ENCODE assay signal across 3 cellular contexts in the genomic region with DNA sequence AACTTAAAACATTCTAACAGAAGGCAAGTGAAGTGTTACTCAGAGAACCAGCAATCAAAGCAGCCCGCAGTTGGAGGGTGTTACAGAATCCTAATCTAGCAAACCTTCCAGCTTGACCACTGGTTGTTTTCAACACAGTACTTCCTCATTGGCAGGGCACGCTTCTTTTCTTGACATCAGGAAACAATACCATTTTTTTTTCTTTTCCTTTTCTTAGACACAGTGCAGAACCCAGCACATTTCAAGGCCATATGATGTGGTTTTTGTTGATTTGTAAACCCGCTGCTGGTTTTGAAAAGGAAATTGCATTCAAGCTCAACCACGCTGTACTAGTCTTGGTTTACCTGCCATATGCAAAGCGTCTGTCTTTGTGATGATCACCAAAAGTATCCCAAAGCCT.
TF ChIP-seq lines count a peak whose summit lies in the region.

No MANE protein-coding gene starts in this region.

TF ChIP-seq in liver, 16 proteins besides CTCF, POLR2A, EP300 and RAD21:
- TF ChIP-seq NR2F2 (IDR thresholded peaks at IDR 0.05): peak; percentile 27
- TF ChIP-seq, protein P1, sequence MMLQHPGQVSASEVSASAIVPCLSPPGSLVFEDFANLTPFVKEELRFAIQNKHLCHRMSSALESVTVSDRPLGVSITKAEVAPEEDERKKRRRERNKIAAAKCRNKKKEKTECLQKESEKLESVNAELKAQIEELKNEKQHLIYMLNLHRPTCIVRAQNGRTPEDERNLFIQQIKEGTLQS (IDR thresholded peaks at IDR 0.05): no peak

TF ChIP-seq in HepG2, 621 proteins besides CTCF, POLR2A, EP300 and RAD21:
- TF ChIP-seq ZBTB3 (CRISPR knock-in tag; IDR thresholded peaks at IDR 0.05; ENCODE audit: borderline replicate concordance, low read depth): no peak
- no peak for TF ChIP-seq JUND (CRISPR knock-in tag; IDR thresholded peaks at IDR 0.05)
- no peak for TF ChIP-seq FOSL1 (CRISPR knock-in tag; IDR thresholded peaks at IDR 0.05; ENCODE audit: borderline replicate concordance)
- no peak for TF ChIP-seq ZNF331 (CRISPR knock-in tag; IDR thresholded peaks at IDR 0.05)
- TF ChIP-seq ZNF317 (CRISPR knock-in tag; IDR thresholded peaks at IDR 0.05): no peak
- TF ChIP-seq PAF1 (CRISPR knock-in tag; IDR thresholded peaks at IDR 0.05): no peak
- no peak for TF ChIP-seq SIN3A (IDR thresholded peaks at IDR 0.05; ENCODE audit: borderline replicate concordance, low read depth, low read length)
- TF ChIP-seq SSRP1 (CRISPR knock-in tag; IDR thresholded peaks at IDR 0.05): no peak
- no peak for TF ChIP-seq HOMEZ (CRISPR knock-in tag; IDR thresholded peaks at IDR 0.05; ENCODE audit: low read depth)
- TF ChIP-seq GATA4 (IDR thresholded peaks at IDR 0.05; ENCODE audit: borderline replicate concordance, low read depth): no peak
- TF ChIP-seq GPN1 (CRISPR knock-in tag; IDR thresholded peaks at IDR 0.05; ENCODE audit: borderline replicate concordance): no peak
- TF ChIP-seq ZMAT5 (CRISPR knock-in tag; IDR thresholded peaks at IDR 0.05; ENCODE audit: borderline replicate concordance, low read depth): no peak
- TF ChIP-seq ZFY (CRISPR knock-in tag; IDR thresholded peaks at IDR 0.05): no peak
- no peak for TF ChIP-seq NONO (IDR thresholded peaks at IDR 0.05)
- TF ChIP-seq NONO (CRISPR knock-in tag; conservative IDR thresholded peaks at IDR 0.05): no peak
- TF ChIP-seq TBX2 (CRISPR knock-in tag; IDR thresholded peaks at IDR 0.05; ENCODE audit: borderline replicate concordance): no peak
- no peak for TF ChIP-seq ADNP (CRISPR knock-in tag; IDR thresholded peaks at IDR 0.05)

TF ChIP-seq in WTC11, 78 proteins besides CTCF, POLR2A, EP300 and RAD21:
- TF ChIP-seq ZNF219 (CRISPR knock-in tag; IDR thresholded peaks at IDR 0.05; ENCODE audit: borderline replicate concordance) (no peak), JUN (CRISPR knock-in tag; IDR thresholded peaks at IDR 0.05) (no peak), FOXK1 (CRISPR knock-in tag; IDR thresholded peaks at IDR 0.05) (no peak), ATF2 (CRISPR knock-in tag; IDR thresholded peaks at IDR 0.05; ENCODE audit: borderline replicate concordance, low read depth) (no peak), PREB (CRISPR knock-in tag; IDR thresholded peaks at IDR 0.05; ENCODE audit: borderline replicate concordance) (no peak), JAZF1 (CRISPR knock-in tag; IDR thresholded peaks at IDR 0.05) (no peak), TEAD1 (CRISPR knock-in tag; IDR thresholded peaks at IDR 0.05) (no peak), ZNF263 (CRISPR knock-in tag; IDR thresholded peaks at IDR 0.05; ENCODE audit: low read depth) (no peak), KAT7 (CRISPR knock-in tag; IDR thresholded peaks at IDR 0.05; ENCODE audit: borderline replicate concordance) (no peak), TP53 (CRISPR knock-in tag; IDR thresholded peaks at IDR 0.05) (no peak), ZNF416 (CRISPR knock-in tag; IDR thresholded peaks at IDR 0.05) (no peak), ZNF396 (CRISPR knock-in tag; IDR thresholded peaks at IDR 0.05; ENCODE audit: borderline replicate concordance) (no peak)
- TF ChIP-seq, protein P2, sequence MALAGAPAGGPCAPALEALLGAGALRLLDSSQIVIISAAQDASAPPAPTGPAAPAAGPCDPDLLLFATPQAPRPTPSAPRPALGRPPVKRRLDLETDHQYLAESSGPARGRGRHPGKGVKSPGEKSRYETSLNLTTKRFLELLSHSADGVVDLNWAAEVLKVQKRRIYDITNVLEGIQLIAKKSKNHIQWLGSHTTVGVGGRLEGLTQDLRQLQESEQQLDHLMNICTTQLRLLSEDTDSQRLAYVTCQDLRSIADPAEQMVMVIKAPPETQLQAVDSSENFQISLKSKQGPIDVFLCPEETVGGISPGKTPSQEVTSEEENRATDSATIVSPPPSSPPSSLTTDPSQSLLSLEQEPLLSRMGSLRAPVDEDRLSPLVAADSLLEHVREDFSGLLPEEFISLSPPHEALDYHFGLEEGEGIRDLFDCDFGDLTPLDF (CRISPR knock-in tag; IDR thresholded peaks at IDR 0.05): no peak
- TF ChIP-seq, protein P3, sequence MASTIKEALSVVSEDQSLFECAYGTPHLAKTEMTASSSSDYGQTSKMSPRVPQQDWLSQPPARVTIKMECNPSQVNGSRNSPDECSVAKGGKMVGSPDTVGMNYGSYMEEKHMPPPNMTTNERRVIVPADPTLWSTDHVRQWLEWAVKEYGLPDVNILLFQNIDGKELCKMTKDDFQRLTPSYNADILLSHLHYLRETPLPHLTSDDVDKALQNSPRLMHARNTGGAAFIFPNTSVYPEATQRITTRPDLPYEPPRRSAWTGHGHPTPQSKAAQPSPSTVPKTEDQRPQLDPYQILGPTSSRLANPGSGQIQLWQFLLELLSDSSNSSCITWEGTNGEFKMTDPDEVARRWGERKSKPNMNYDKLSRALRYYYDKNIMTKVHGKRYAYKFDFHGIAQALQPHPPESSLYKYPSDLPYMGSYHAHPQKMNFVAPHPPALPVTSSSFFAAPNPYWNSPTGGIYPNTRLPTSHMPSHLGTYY (CRISPR knock-in tag; IDR thresholded peaks at IDR 0.05): no peak
- TF ChIP-seq, protein P4, sequence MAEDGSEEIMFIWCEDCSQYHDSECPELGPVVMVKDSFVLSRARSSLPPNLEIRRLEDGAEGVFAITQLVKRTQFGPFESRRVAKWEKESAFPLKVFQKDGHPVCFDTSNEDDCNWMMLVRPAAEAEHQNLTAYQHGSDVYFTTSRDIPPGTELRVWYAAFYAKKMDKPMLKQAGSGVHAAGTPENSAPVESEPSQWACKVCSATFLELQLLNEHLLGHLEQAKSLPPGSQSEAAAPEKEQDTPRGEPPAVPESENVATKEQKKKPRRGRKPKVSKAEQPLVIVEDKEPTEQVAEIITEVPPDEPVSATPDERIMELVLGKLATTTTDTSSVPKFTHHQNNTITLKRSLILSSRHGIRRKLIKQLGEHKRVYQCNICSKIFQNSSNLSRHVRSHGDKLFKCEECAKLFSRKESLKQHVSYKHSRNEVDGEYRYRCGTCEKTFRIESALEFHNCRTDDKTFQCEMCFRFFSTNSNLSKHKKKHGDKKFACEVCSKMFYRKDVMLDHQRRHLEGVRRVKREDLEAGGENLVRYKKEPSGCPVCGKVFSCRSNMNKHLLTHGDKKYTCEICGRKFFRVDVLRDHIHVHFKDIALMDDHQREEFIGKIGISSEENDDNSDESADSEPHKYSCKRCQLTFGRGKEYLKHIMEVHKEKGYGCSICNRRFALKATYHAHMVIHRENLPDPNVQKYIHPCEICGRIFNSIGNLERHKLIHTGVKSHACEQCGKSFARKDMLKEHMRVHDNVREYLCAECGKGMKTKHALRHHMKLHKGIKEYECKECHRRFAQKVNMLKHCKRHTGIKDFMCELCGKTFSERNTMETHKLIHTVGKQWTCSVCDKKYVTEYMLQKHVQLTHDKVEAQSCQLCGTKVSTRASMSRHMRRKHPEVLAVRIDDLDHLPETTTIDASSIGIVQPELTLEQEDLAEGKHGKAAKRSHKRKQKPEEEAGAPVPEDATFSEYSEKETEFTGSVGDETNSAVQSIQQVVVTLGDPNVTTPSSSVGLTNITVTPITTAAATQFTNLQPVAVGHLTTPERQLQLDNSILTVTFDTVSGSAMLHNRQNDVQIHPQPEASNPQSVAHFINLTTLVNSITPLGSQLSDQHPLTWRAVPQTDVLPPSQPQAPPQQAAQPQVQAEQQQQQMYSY (CRISPR knock-in tag; IDR thresholded peaks at IDR 0.05): no peak
- TF ChIP-seq, protein P5, sequence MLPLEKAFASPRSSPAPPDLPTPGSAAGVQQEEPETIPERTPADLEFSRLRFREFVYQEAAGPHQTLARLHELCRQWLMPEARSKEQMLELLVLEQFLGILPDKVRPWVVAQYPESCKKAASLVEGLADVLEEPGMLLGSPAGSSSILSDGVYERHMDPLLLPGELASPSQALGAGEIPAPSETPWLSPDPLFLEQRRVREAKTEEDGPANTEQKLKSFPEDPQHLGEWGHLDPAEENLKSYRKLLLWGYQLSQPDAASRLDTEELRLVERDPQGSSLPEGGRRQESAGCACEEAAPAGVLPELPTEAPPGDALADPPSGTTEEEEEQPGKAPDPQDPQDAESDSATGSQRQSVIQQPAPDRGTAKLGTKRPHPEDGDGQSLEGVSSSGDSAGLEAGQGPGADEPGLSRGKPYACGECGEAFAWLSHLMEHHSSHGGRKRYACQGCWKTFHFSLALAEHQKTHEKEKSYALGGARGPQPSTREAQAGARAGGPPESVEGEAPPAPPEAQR (CRISPR knock-in tag; IDR thresholded peaks at IDR 0.05): no peak
- TF ChIP-seq, protein P6, sequence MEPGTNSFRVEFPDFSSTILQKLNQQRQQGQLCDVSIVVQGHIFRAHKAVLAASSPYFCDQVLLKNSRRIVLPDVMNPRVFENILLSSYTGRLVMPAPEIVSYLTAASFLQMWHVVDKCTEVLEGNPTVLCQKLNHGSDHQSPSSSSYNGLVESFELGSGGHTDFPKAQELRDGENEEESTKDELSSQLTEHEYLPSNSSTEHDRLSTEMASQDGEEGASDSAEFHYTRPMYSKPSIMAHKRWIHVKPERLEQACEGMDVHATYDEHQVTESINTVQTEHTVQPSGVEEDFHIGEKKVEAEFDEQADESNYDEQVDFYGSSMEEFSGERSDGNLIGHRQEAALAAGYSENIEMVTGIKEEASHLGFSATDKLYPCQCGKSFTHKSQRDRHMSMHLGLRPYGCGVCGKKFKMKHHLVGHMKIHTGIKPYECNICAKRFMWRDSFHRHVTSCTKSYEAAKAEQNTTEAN (CRISPR knock-in tag; IDR thresholded peaks at IDR 0.05): no peak
- TF ChIP-seq, protein P7, sequence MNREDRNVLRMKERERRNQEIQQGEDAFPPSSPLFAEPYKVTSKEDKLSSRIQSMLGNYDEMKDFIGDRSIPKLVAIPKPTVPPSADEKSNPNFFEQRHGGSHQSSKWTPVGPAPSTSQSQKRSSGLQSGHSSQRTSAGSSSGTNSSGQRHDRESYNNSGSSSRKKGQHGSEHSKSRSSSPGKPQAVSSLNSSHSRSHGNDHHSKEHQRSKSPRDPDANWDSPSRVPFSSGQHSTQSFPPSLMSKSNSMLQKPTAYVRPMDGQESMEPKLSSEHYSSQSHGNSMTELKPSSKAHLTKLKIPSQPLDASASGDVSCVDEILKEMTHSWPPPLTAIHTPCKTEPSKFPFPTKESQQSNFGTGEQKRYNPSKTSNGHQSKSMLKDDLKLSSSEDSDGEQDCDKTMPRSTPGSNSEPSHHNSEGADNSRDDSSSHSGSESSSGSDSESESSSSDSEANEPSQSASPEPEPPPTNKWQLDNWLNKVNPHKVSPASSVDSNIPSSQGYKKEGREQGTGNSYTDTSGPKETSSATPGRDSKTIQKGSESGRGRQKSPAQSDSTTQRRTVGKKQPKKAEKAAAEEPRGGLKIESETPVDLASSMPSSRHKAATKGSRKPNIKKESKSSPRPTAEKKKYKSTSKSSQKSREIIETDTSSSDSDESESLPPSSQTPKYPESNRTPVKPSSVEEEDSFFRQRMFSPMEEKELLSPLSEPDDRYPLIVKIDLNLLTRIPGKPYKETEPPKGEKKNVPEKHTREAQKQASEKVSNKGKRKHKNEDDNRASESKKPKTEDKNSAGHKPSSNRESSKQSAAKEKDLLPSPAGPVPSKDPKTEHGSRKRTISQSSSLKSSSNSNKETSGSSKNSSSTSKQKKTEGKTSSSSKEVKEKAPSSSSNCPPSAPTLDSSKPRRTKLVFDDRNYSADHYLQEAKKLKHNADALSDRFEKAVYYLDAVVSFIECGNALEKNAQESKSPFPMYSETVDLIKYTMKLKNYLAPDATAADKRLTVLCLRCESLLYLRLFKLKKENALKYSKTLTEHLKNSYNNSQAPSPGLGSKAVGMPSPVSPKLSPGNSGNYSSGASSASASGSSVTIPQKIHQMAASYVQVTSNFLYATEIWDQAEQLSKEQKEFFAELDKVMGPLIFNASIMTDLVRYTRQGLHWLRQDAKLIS (CRISPR knock-in tag; IDR thresholded peaks at IDR 0.05; ENCODE audit: borderline replicate concordance): no peak
